ENCODE assay signal across 10 cellular contexts in the genomic region with DNA sequence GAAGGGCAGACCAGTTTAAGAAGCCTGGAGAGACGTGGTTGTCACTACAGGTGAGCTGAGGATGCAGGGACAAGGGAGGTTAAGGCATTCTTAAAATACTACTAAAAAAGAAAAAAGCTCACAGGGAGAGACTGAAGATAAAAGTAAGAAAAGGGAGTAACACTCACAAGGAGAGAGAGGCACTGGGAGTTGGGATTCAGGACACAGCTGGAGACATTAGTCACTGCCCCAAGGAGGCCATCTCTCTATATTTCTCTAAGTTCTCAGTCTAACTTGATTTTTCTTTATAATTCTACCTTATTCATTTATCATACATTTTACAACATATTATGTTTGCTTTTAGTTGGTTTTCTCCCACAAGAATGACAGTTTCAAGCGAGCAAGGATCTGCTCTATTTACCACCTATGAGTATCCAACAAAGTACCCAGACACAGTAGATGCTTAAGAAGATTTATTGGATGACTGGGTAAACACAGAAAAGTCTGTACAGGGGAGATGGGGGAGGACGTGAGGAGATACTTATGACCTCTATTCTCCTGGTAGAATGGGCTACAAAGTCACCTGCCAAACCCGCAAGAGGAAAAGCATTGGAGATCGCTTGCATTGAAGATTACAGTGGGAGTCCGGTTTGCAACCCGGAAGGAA. TPM values are rescaled to one million over a fixed set of nuclear protein-coding genes. Genes with fewer than 3 reads are reported as not detected.
DNase-seq lines count a peak whose midpoint lies in the region; ATAC-seq and TF ChIP-seq lines count a peak whose summit lies in the region.
"Had no signal": no experiment of that assay in that cellular context is flagged by ENCODE, and none has a peak within 500 bp of the region (broad histone marks: within the 10 kb centered on the region; RNA-seq: fewer than 3 reads in every experiment).

No MANE protein-coding gene starts in this region.

- DNase-seq in activated naive CD4-positive, alpha-beta T cell treated with anti-CD3 and anti-CD28 coated beads for 36 hours: no peak
- DNase-seq in activated naive CD4-positive, alpha-beta T cell treated with anti-CD3 and anti-CD28 coated beads, Interleukin-2, amount 50 U/mL, for 72 hours (ENCODE audit: low spot score in 2 of 2): no peak
- DNase-seq in LoVo (ENCODE audit: low spot score): peak; percentile 26
- DNase-seq in fibroblast of mammary gland (ENCODE audit: low read depth): peak; percentile 10
- no peak for DNase-seq in SIG-M5 treated with dmso at 0.1 percent for 504 hours (lab: John Stamatoyannopoulos, UW; ENCODE audit: unreplicated experiment)
- DNase-seq in cerebellar nuclear complex (lab: John Stamatoyannopoulos, UW): no peak
- DNase-seq: foreskin keratinocyte, NCI-H146 had no signal

- peak overlapping the region; percentile 55 for H3K4me3 Mint-ChIP-seq in activated naive CD4-positive, alpha-beta T cell treated with anti-CD3 and anti-CD28 coated beads for 36 hours

- H3K27me3 Mint-ChIP-seq in activated naive CD4-positive, alpha-beta T cell treated with anti-CD3 and anti-CD28 coated beads for 36 hours (ENCODE audit: low read depth): peaks cover 21% of the 10 kb centered on the region

- intact Hi-C loops in activated naive CD4-positive, alpha-beta T cell treated with anti-CD3 and anti-CD28 coated beads for 36 hours (cut with micrococcal nuclease): no loop called here

- peak overlapping the region; percentile 81 for H3K4me2 ChIP-seq in skeletal muscle satellite cell (ENCODE audit: low read length)

- H3K4me3 ChIP-seq in fibroblast of mammary gland (ENCODE audit: control insufficient read depth, low read depth, low read length): peak overlapping the region; percentile 85
- H3K4me3 ChIP-seq in skeletal muscle satellite cell (ENCODE audit: low read length): peak overlapping the region; percentile 83

- H3K4me1 ChIP-seq in skeletal muscle satellite cell (ENCODE audit: control insufficient read depth, insufficient read depth, low read length): peaks cover 19% of the 10 kb centered on the region

- peaks cover 49% of the 10 kb centered on the region for H3K4me1 Mint-ChIP-seq in activated naive CD4-positive, alpha-beta T cell treated with anti-CD3 and anti-CD28 coated beads for 36 hours (ENCODE audit: low read depth)

- peaks cover 17% of the 10 kb centered on the region for H3K36me3 ChIP-seq in skeletal muscle satellite cell (ENCODE audit: insufficient read depth, low read length)

- CTCF ChIA-PET in activated naive CD4-positive, alpha-beta T cell treated with anti-CD3 and anti-CD28 coated beads for 36 hours (lab: Charles Lee): interaction anchor here (0.9 to 1.3 kb wide), 3 partner anchors 43 to 91 kb away, joined by 3 to 5 read pairs (median 3); no protein-coding TSS in a partner anchor

- peaks cover 4% of the 10 kb centered on the region for H3K36me3 Mint-ChIP-seq in activated naive CD4-positive, alpha-beta T cell treated with anti-CD3 and anti-CD28 coated beads for 36 hours (ENCODE audit: low read depth)
- H3K36me3 Mint-ChIP-seq in activated naive CD4-positive, alpha-beta T cell treated with anti-CD3 and anti-CD28 coated beads, Interleukin-2, amount 50 U/mL, for 72 hours: peaks cover 7 to 21% of the 10 kb centered on the region in 2 donors

- H3K9me3 Mint-ChIP-seq in activated naive CD4-positive, alpha-beta T cell treated with anti-CD3 and anti-CD28 coated beads for 36 hours: no peaks in the 10 kb centered on the region
- peaks cover 0 to 2% of the 10 kb centered on the region in 2 donors for H3K9me3 Mint-ChIP-seq in activated naive CD4-positive, alpha-beta T cell treated with anti-CD3 and anti-CD28 coated beads, Interleukin-2, amount 50 U/mL, for 72 hours

- H3K27me3 ChIP-seq in skeletal muscle satellite cell (ENCODE audit: control insufficient read depth, insufficient read depth, low read length): no peaks in the 10 kb centered on the region
- H3K27me3 ChIP-seq: foreskin keratinocyte had no signal

- H3K9me3 ChIP-seq in skeletal muscle satellite cell (replicated peaks; ENCODE audit: low read length): no peaks in the 10 kb centered on the region

- no peak for ATAC-seq in activated naive CD4-positive, alpha-beta T cell treated with anti-CD3 and anti-CD28 coated beads, Interleukin-2, amount 50 U/mL, for 72 hours
- ATAC-seq in HG03460 (IDR thresholded peaks at IDR 0.05; ENCODE audit: unreplicated experiment): no peak
- ATAC-seq: foreskin keratinocyte had no signal

- peak overlapping the region; percentile 7 for H3K27ac Mint-ChIP-seq in activated naive CD4-positive, alpha-beta T cell treated with anti-CD3 and anti-CD28 coated beads for 36 hours
- H3K27ac Mint-ChIP-seq in activated naive CD4-positive, alpha-beta T cell treated with anti-CD3 and anti-CD28 coated beads, Interleukin-2, amount 50 U/mL, for 72 hours: no peak overlapping the region

- TF ChIP-seq CTCF in fibroblast of mammary gland (conservative IDR thresholded peaks at IDR 0.05; ENCODE audit: control insufficient read depth, insufficient read depth, low read depth, low read length): no peak

- no peak overlapping the region for H3K9ac ChIP-seq in skeletal muscle satellite cell (ENCODE audit: low read depth, low read length)

RNA-seq across cellular contexts. Expression of gene SERPINE2, which starts 2.2 kb away (rescaled TPM):
- total RNA-seq in activated naive CD4-positive, alpha-beta T cell treated with anti-CD3 and anti-CD28 coated beads for 36 hours: 10 to 100 TPM; 64.6 to 69.5 TPM
- 10 to 100 TPM; 37.8 to 46.0 TPM for total RNA-seq in activated naive CD4-positive, alpha-beta T cell treated with anti-CD3 and anti-CD28 coated beads, Interleukin-2, amount 50 U/mL, for 72 hours
- total RNA-seq in skeletal muscle satellite cell (2012; rRNA removed): 156 and 508 TPM in 2 replicates

Comparison
In these comparisons a context has a peak if more than half of its experiments do, and no peak if none do; other contexts are left out.
1. DNase-seq: peak in LoVo (single experiment) and fibroblast of mammary gland (single experiment); none in activated naive CD4-positive, alpha-beta T cell treated with anti-CD3 and anti-CD28 coated beads for 36 hours (single experiment), activated naive CD4-positive, alpha-beta T cell treated with anti-CD3 and anti-CD28 coated beads, Interleukin-2, amount 50 U/mL, for 72 hours (0 of 2), SIG-M5 treated with dmso at 0.1 percent for 504 hours (single experiment) and cerebellar nuclear complex (0 of 2).